ENCODE assay signal across 8 cellular contexts in genomic region chr9:98129451-98129881, GRCh38. TPM values are rescaled to one million over a fixed set of nuclear protein-coding genes. Genes with fewer than 3 reads are reported as not detected.
DNase-seq lines count a peak whose midpoint lies in the region; ATAC-seq, FAIRE-seq and TF ChIP-seq lines count a peak whose summit lies in the region.

No MANE protein-coding gene starts in this region.

- H3K4me1 ChIP-seq in OCI-LY3 (ENCODE audit: low read length) (peaks cover 30% of the 10 kb centered on the region), lung (ENCODE audit: control insufficient read depth in 2 of 2, insufficient read depth in 2 of 2, low read length in 2 of 2) (no peaks in the 10 kb centered on the region)

- H2AFZ ChIP-seq in OCI-LY3 (ENCODE audit: low read depth, low read length) = peak overlapping the region; percentile 7; the same call in 1 of the 2 replicates

- TF ChIP-seq CTCF in OCI-LY3 (IDR thresholded peaks at IDR 0.05; ENCODE audit: low read depth, low read length) (no peak), lung (IDR thresholded peaks at IDR 0.05; ENCODE audit: control extremely low read depth, extremely low read depth) (no peak)

- WGBS in lung, 2 donors = 80 to 87% methylated on average over 10 of the region's 10 CpGs

- peak; percentile 90 for FAIRE-seq in GM12891 (lab: Jason Lieb, UNC)

- DNase-seq in GM12891 (ENCODE audit: insufficient read length, low spot score) (peak; percentile 59), lung (ENCODE audit: low spot score) (peak; percentile 44), HuH-7.5 (ENCODE audit: low spot score) (no peak), LoVo (ENCODE audit: low spot score) (no peak), NCI-H1105 treated with DMSO at 0.1 percent for 48 hours (lab: John Stamatoyannopoulos, UW) (no peak), midbrain (lab: John Stamatoyannopoulos, UW) (no peak)

- H3K36me3 ChIP-seq in OCI-LY3 (replicated peaks; ENCODE audit: low read depth, low read length) (no peaks in the 10 kb centered on the region), lung (ENCODE audit: control insufficient read depth in 2 of 2, insufficient read depth in 2 of 2, low read length in 2 of 2) (peaks cover 0 to 19% of the 10 kb centered on the region in 2 donors)

- no peak for TF ChIP-seq POLR2A in GM12891 (IDR thresholded peaks at IDR 0.05; ENCODE audit: low read depth, low read length)

- H3K4me3 ChIP-seq in OCI-LY3 (ENCODE audit: low read length) = peak overlapping the region; percentile 69
- no peak overlapping the region for H3K4me3 ChIP-seq in lung

- no peaks in the 10 kb centered on the region for H3K9me3 ChIP-seq in OCI-LY3 (ENCODE audit: insufficient read depth, low read length)
- H3K9me3 ChIP-seq in lung (ENCODE audit: control insufficient read depth in 2 of 2, insufficient read depth in 1 of 2, low read length in 1 of 2) = no peaks in the 10 kb centered on the region

- ATAC-seq in HG02623 (IDR thresholded peaks at IDR 0.05; ENCODE audit: unreplicated experiment) (peak; percentile 60), lung (ENCODE audit: insufficient read depth, low FRiP score) (peak; percentile 65)

- peak overlapping the region; percentile 32; the same call in 1 of the 2 replicates for H3K27ac ChIP-seq in OCI-LY3 (ENCODE audit: low read length)
- H3K27ac ChIP-seq in lung (ENCODE audit: low read depth in 1 of 2, low read length in 1 of 2) = peak overlapping the region in 1 of 2 donors; percentile 17

- H4K20me1 ChIP-seq in OCI-LY3 (ENCODE audit: insufficient read depth, low read length) = no peaks in the 10 kb centered on the region

- H3K4me2 ChIP-seq in OCI-LY3 (ENCODE audit: low read length) = peak overlapping the region; percentile 80

- H3K27me3 ChIP-seq in OCI-LY3 (ENCODE audit: low read depth, low read length) (no peaks in the 10 kb centered on the region), lung (ENCODE audit: control insufficient read depth, insufficient read depth) (no peaks in the 10 kb centered on the region)

- no peaks in the 10 kb centered on the region for H3K79me2 ChIP-seq in OCI-LY3 (ENCODE audit: low read length)

- peak overlapping the region; percentile 15; the same call in 1 of the 2 replicates for H3K9ac ChIP-seq in OCI-LY3 (ENCODE audit: low read length)

TF ChIP-seq in GM12891, 5 proteins besides CTCF, POLR2A, EP300 and RAD21:
- TF ChIP-seq TAF1 (IDR thresholded peaks at IDR 0.05; ENCODE audit: low read depth, low read length) (no peak), SPI1 (IDR thresholded peaks at IDR 0.05; ENCODE audit: low read depth, low read length) (peak; percentile 92)

RNA-seq across cellular contexts. Expression of gene TRIM14, which starts 10.4 kb away (rescaled TPM):
- 20.0 TPM for polyA plus RNA-seq in GM12891 (2012; ENCODE audit: low read depth, missing spikeins)
- total RNA-seq in lung = 10 to 100 TPM in 1 of 2 donors, 1 to 10 TPM in 1; 5.0 to 42.7 TPM
- 10 to 100 TPM in 1 of 2 donors, 1 to 10 TPM in 1; 6.5 to 17.7 TPM for polyA plus RNA-seq in lung

Comparison
In these comparisons a context has a peak if more than half of its experiments do, and no peak if none do; other contexts are left out.
1. DNase-seq: peak in GM12891 (single experiment) and lung (single experiment); none in HuH-7.5 (single experiment), LoVo (single experiment), NCI-H1105 treated with DMSO at 0.1 percent for 48 hours (single experiment) and midbrain (single experiment).